In the genomic region with DNA sequence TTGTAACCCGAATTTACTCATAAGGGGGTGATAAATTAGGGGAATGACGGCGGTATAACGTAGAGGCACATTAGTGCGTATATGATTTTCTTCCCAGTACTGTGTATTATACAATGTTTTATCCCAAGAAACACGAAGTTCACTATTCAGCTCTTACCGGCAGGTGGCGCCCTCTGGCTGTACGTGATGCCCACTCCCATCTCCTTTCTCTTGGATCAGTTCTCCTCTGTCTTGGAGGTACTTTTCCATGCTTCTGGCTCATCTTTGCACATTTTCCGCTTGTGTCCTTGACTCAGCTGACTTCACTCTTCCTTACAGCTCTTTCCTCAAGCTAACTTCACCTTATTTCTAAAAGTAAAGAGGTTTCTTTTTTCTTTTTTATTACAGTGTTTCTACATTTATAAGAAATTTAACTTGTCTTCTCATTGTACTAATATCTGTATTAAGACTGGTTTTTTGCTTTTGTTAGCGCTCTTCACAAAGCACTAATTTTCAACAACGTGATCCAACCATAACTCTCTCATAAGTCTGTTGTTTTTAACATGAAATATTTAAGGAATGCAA, we compare ENCODE assay signal across 8 cellular contexts. TPM values are rescaled to one million over a fixed set of nuclear protein-coding genes. Genes with fewer than 3 reads are reported as not detected.
DNase-seq lines count a peak whose midpoint lies in the region; ATAC-seq and TF ChIP-seq lines count a peak whose summit lies in the region.

No MANE protein-coding gene starts in this region.

- no peaks in the 10 kb centered on the region for H3K9me3 ChIP-seq in thyroid gland

- no peak overlapping the region for H3K4me3 Mint-ChIP-seq in activated T-helper 17 cell treated with anti-CD3 and anti-CD28 coated beads, Interleukin-2, amount 50 U/mL, for 72 hours

- H3K4me3 ChIP-seq in fibroblast of villous mesenchyme (ENCODE audit: low read depth, low read length) (no peak overlapping the region), thyroid gland (replicated peaks in 1 of 3) (no peak overlapping the region)

- H3K9me3 Mint-ChIP-seq in activated T-helper 17 cell treated with anti-CD3 and anti-CD28 coated beads, Interleukin-2, amount 50 U/mL, for 72 hours = peaks cover 2% of the 10 kb centered on the region

- no peak overlapping the region for H3K27ac Mint-ChIP-seq in activated T-helper 17 cell treated with anti-CD3 and anti-CD28 coated beads, Interleukin-2, amount 50 U/mL, for 72 hours

- H3K27me3 ChIP-seq in thyroid gland = no peaks in the 10 kb centered on the region

- WGBS in thyroid gland, 2 donors = 8 to 10% methylated on average over 12 of the region's 12 CpGs

- H3K27ac ChIP-seq in thyroid gland = no peak overlapping the region

- peaks cover 4% of the 10 kb centered on the region for H3K4me1 Mint-ChIP-seq in activated T-helper 17 cell treated with anti-CD3 and anti-CD28 coated beads, Interleukin-2, amount 50 U/mL, for 72 hours

- H3K36me3 Mint-ChIP-seq in activated T-helper 17 cell treated with anti-CD3 and anti-CD28 coated beads, Interleukin-2, amount 50 U/mL, for 72 hours (ENCODE audit: low read depth) = no peaks in the 10 kb centered on the region

- intact Hi-C loops in thyroid gland (cut with DNase I) = no loop called here

- H3K4me1 ChIP-seq in thyroid gland = no peaks in the 10 kb centered on the region

- TF ChIP-seq CTCF in LNCAP (IDR thresholded peaks at IDR 0.05) (peak; percentile 89), fibroblast of villous mesenchyme (IDR thresholded peaks at IDR 0.05; ENCODE audit: insufficient read depth, low read depth, low read length) (peak; percentile 87), omental fat pad (IDR thresholded peaks at IDR 0.05) (peak in 1 of 3 donors; percentile 79), thyroid gland (IDR thresholded peaks at IDR 0.05) (peak; percentile 59 to 94 (median 67))

- peak; percentile 70 for ATAC-seq in activated T-helper 17 cell treated with anti-CD3 and anti-CD28 coated beads, Interleukin-2, amount 50 U/mL, for 72 hours (replicated peaks)
- ATAC-seq in omental fat pad (ENCODE audit: low FRiP score) (peak; percentile 88), HG03378 (IDR thresholded peaks at IDR 0.05; ENCODE audit: unreplicated experiment) (no peak)

- H3K27me3 Mint-ChIP-seq in activated T-helper 17 cell treated with anti-CD3 and anti-CD28 coated beads, Interleukin-2, amount 50 U/mL, for 72 hours = peaks cover 8% of the 10 kb centered on the region

- H3K36me3 ChIP-seq in thyroid gland = no peaks in the 10 kb centered on the region

- TF ChIP-seq POLR2A in thyroid gland (IDR thresholded peaks at IDR 0.05) = no peak

- DNase-seq in ELR (ENCODE audit: low read depth) (peak; percentile 67), RPMI7951 (ENCODE audit: low read depth) (peak; percentile 61), fibroblast of villous mesenchyme (ENCODE audit: low read depth) (peak; percentile 67), omental fat pad (ENCODE audit: low spot score) (peak; percentile 93), thyroid gland (peak; percentile 74 to 77)

RNA-seq across cellular contexts. Expression of a gene that starts 21.3 kb away (rescaled TPM):
- not detected in 2 replicates for total RNA-seq in RPMI7951 (2014; rRNA removed; shearing (Covaris generic))
- not detected for total RNA-seq in activated T-helper 17 cell treated with anti-CD3 and anti-CD28 coated beads, Interleukin-2, amount 50 U/mL, for 72 hours
- 0.43 TPM in 1 of 2 replicates, not detected in the other for total RNA-seq in fibroblast of villous mesenchyme
- total RNA-seq in omental fat pad = 100 to 1,000 TPM in 1 of 4 donors, 10 to 100 TPM in 3; 35.9 to 122 (median 80.0) TPM
- 10 to 100 TPM; 10.4 to 36.0 (median 18.9) TPM for total RNA-seq in thyroid gland

RNA-seq across cellular contexts. Expression of a gene that starts 21.7 kb away (rescaled TPM):
- total RNA-seq in RPMI7951 (2014; rRNA removed; shearing (Covaris generic)) = not detected in 2 replicates
- under 1 TPM in 1 of 2 donors, not detected in 1; 0.45 TPM for total RNA-seq in activated T-helper 17 cell treated with anti-CD3 and anti-CD28 coated beads, Interleukin-2, amount 50 U/mL, for 72 hours
- total RNA-seq in fibroblast of villous mesenchyme (under 0.01 TPM in 1 of 2 replicates, not detected in the other), omental fat pad (100 to 1,000 TPM in 1 of 4 donors, 10 to 100 TPM in 3; 18.1 to 105 (median 48.6) TPM), thyroid gland (10 to 100 TPM in 2 of 4 donors, 1 to 10 TPM in 2; 3.7 to 34.0 (median 14.7) TPM)

RNA-seq across cellular contexts. Expression of a gene that starts 41.6 kb away (rescaled TPM):
- 0.49 TPM in 1 of 2 replicates, not detected in the other for total RNA-seq in RPMI7951 (2014; rRNA removed; shearing (Covaris generic))
- total RNA-seq in activated T-helper 17 cell treated with anti-CD3 and anti-CD28 coated beads, Interleukin-2, amount 50 U/mL, for 72 hours = 100 to 1,000 TPM; 106 to 142 TPM
- not detected in 2 replicates for total RNA-seq in fibroblast of villous mesenchyme
- total RNA-seq in omental fat pad = 100 to 1,000 TPM in 1 of 4 donors, 10 to 100 TPM in 3; 17.0 to 146 (median 56.9) TPM
- 10 to 100 TPM; 25.3 to 80.6 (median 39.0) TPM for total RNA-seq in thyroid gland

Comparison
In these comparisons a context has a peak if more than half of its experiments do, and no peak if none do; other contexts are left out.
1. RNA of a gene that starts 41.6 kb away (total RNA-seq): 106 to 142 TPM in activated T-helper 17 cell treated with anti-CD3 and anti-CD28 coated beads, Interleukin-2, amount 50 U/mL, for 72 hours, 17.0 to 146 TPM in omental fat pad and 25.3 to 80.6 TPM in thyroid gland; 0.49 TPM in RPMI7951 and not detected in fibroblast of villous mesenchyme; every median in the first group is over 10 times any median in the second.
2. Peak in every context shown above with its lines, with median percentiles within 50 percentile points of each other: DNase-seq.